ENCODE assay signal across 8 cellular contexts in genomic region chr5:36240779-36241635, GRCh38. TPM values are rescaled to one million over a fixed set of nuclear protein-coding genes. Genes with fewer than 3 reads are reported as not detected.
A peak's percentile ranks its signal among the peaks of the same experiment; 100 is the strongest.
DNase-seq lines count a peak whose midpoint lies in the region; ATAC-seq and TF ChIP-seq lines count a peak whose summit lies in the region.

No MANE protein-coding gene starts in this region.

- ATAC-seq in GM21619 (IDR thresholded peaks at IDR 0.05; ENCODE audit: unreplicated experiment) (peak; percentile 19), IMR-90 (ENCODE audit: low read depth) (peak; percentile 62), left cardiac atrium (peak; percentile 51 to 63)

- H2BK15ac ChIP-seq in IMR-90 (ENCODE audit: low read depth, low read length): no peak overlapping the region

- H3K4me2 ChIP-seq in IMR-90 (ENCODE audit: low read depth, low read length): peak overlapping the region; percentile 87
- peak overlapping the region; percentile 96 for H3K4me2 ChIP-seq in SK-N-SH

- no peaks in the 10 kb centered on the region for H3K9me2 ChIP-seq in SK-N-SH

- peak overlapping the region; percentile 48 for H2AK9ac ChIP-seq in IMR-90 (replicated peaks; ENCODE audit: low read depth, low read length, poor library complexity)

- TF ChIP-seq CTCF in IMR-90 (conservative IDR thresholded peaks at IDR 0.05; ENCODE audit: low read depth, low read length) (no peak), SK-N-SH (IDR thresholded peaks at IDR 0.05) (no peak)

- peaks cover 10% of the 10 kb centered on the region for H3F3A ChIP-seq in SK-N-SH (replicated peaks; ENCODE audit: insufficient read depth)

- WGBS in IMR-90 (ENCODE audit: extremely low coverage in 2 of 2, insufficient read length in 1 of 2), 2 experiments: 1% methylated on average over 22 of the region's 62 CpGs; no CpG with 5 or more reads in 1 of the 2 experiments
- WGBS in SK-N-SH (ENCODE audit: low lambda C conversion rate): under 1% methylated on average over 26 of the region's 62 CpGs

- H3K4me3 ChIP-seq in IMR-90 (ENCODE audit: insufficient read depth, low read depth, low read length): peak overlapping the region; percentile 85
- peak overlapping the region; percentile 87 to 89 for H3K4me3 ChIP-seq in SK-N-SH (ENCODE audit: low read depth in 2 of 2, low read length in 1 of 2)

- no peaks in the 10 kb centered on the region for H3K9me3 ChIP-seq in IMR-90 (ENCODE audit: control insufficient read depth, insufficient read depth, low read length)
- no peaks in the 10 kb centered on the region for H3K9me3 ChIP-seq in SK-N-SH

- peak overlapping the region; percentile 78 for H3K14ac ChIP-seq in IMR-90 (replicated peaks; ENCODE audit: low read depth, low read length)

- H3K27me3 ChIP-seq in IMR-90 (ENCODE audit: control insufficient read depth, insufficient read depth, low read length) (no peaks in the 10 kb centered on the region), SK-N-SH (ENCODE audit: insufficient read depth) (no peaks in the 10 kb centered on the region)

- TF ChIP-seq EP300 in SK-N-SH (IDR thresholded peaks at IDR 0.05; ENCODE audit: borderline replicate concordance in 1 of 2, low read depth in 1 of 2, low read length in 1 of 2): no peak

- H4K91ac ChIP-seq in IMR-90 (ENCODE audit: insufficient read depth, low read depth, low read length): peak overlapping the region; percentile 8

- POLR2A ChIA-PET in IMR-90 (lab: Charles Lee; ENCODE audit: unreplicated experiment) (no interaction called here), SK-N-SH (lab: Yijun Ruan, JAX) (interaction anchor here (0.9 to 2.0 kb wide), 8 partner anchors 9 to 90 kb away, joined by 3 to 11 read pairs (median 3); partner anchors contain the start of genes LMBRD2 and SKP2)

- peak overlapping the region; percentile 56; the same call in 1 of the 2 replicates for H3K23ac ChIP-seq in IMR-90 (ENCODE audit: low read depth, low read length)

- peak overlapping the region; percentile 91 for H3K27ac ChIP-seq in IMR-90 (ENCODE audit: insufficient read depth, low read length)
- peak overlapping the region; percentile 90 to 92 for H3K27ac ChIP-seq in SK-N-SH (ENCODE audit: low read depth in 2 of 2, low read length in 1 of 2)

- peak overlapping the region; percentile 66 for H3K4ac ChIP-seq in IMR-90 (ENCODE audit: low read depth, low read length)

- intact Hi-C loops in IMR-90 (cut with micrococcal nuclease) (loop anchor here (1.0 to 10.0 kb wide), 3 partner anchors 63 to 634 kb away; partner anchors contain the start of genes NIPBL and SKP2), left cardiac atrium (cut with DNase I) (loop anchor here in 1 of 2 donors (10.0 kb wide), 1 partner anchor 64 kb away; the partner anchor contains the start of gene RANBP3L)

- TF ChIP-seq RAD21 in IMR-90 (IDR thresholded peaks at IDR 0.05; ENCODE audit: low read length): no peak
- no peak for TF ChIP-seq RAD21 in SK-N-SH (IDR thresholded peaks at IDR 0.05; ENCODE audit: low read length)

- H3K36me3 ChIP-seq in IMR-90 (ENCODE audit: control insufficient read depth, insufficient read depth, low read length) (no peaks in the 10 kb centered on the region), SK-N-SH (replicated peaks in 1 of 2; ENCODE audit: control insufficient read depth in 1 of 2, insufficient read depth in 2 of 2, low read length in 1 of 2) (no peaks in the 10 kb centered on the region)

- peaks cover 48% of the 10 kb centered on the region for H3K79me2 ChIP-seq in SK-N-SH (ENCODE audit: insufficient read depth)

- H4K8ac ChIP-seq in IMR-90 (ENCODE audit: low read depth in 2 of 2, low read length in 2 of 2): peak overlapping the region; percentile 49 to 69; a peak in 2 of 4 replicates

- 0 out of 2 replicates have a peak, but pooled peaks cover 3% of the 10 kb centered on the region for H3K9me1 ChIP-seq in IMR-90 (ENCODE audit: insufficient read depth, low read length)

- 0 out of 2 replicates have a peak overlapping the region, but pooled peaks have one; percentile 7 for H2AK5ac ChIP-seq in IMR-90 (ENCODE audit: low read depth, low read length)

- dilution Hi-C loops in IMR-90 (cut with HindIII; ENCODE audit: low sequenced_read_pairs, unreplicated experiment): no loop called here

- H2BK5ac ChIP-seq in IMR-90 (ENCODE audit: low read depth, low read length, poor library complexity, severe bottlenecking): peak overlapping the region; percentile 89

- H4K20me1 ChIP-seq in IMR-90 (ENCODE audit: insufficient read depth, low read length) (no peaks in the 10 kb centered on the region), SK-N-SH (ENCODE audit: insufficient read depth) (no peaks in the 10 kb centered on the region)

- no peak for TF ChIP-seq POLR2A in IMR-90 (IDR thresholded peaks at IDR 0.05; ENCODE audit: low read depth, low read length)

- no peak overlapping the region for H4K5ac ChIP-seq in IMR-90 (ENCODE audit: low read depth, low read length)

- no TSS peak for BruUV-seq in IMR-90 (replicated peaks; lab: Mats Ljungman, UMichigan)

- CTCF ChIA-PET in IMR-90 (lab: Yijun Ruan, JAX): interaction anchor here (0.6 to 1.8 kb wide), 7 partner anchors 11 to 95 kb away, joined by 3 to 13 read pairs (median 3); no protein-coding TSS in a partner anchor
- CTCF ChIA-PET in SK-N-SH (lab: Yijun Ruan, JAX): interaction anchor here (0.6 to 2.3 kb wide), 32 partner anchors 8 to 455 kb away, joined by 3 to 17 read pairs (median 4); partner anchors contain the start of gene LMBRD2

- H3K79me1 ChIP-seq in IMR-90 (ENCODE audit: low read depth in 1 of 2, low read length in 2 of 2): peaks cover 3 to 36% of the 10 kb centered on the region in 2 experiments; a peak in 3 of 4 replicates

- H3K9ac ChIP-seq in IMR-90 (ENCODE audit: low read depth, low read length) (peak overlapping the region; percentile 91), SK-N-SH (peak overlapping the region; percentile 94)

- in situ Hi-C loops in IMR-90 (cut with MboI; ENCODE audit: low sequenced_read_pairs): no loop called here

- peak overlapping the region; percentile 98 for H2AFZ ChIP-seq in IMR-90 (replicated peaks; ENCODE audit: low read length, poor library complexity)
- peak overlapping the region; percentile 85 for H2AFZ ChIP-seq in SK-N-SH (ENCODE audit: low read depth)

- H3K4me1 ChIP-seq in IMR-90 (ENCODE audit: control insufficient read depth, insufficient read depth, low read length): peaks cover 4% of the 10 kb centered on the region
- H3K4me1 ChIP-seq in SK-N-SH (ENCODE audit: control insufficient read depth in 1 of 2, insufficient read depth in 2 of 2, low read depth in 1 of 2, low read length in 1 of 2): peaks cover 21 to 28% of the 10 kb centered on the region in 2 experiments

- H3K18ac ChIP-seq in IMR-90 (ENCODE audit: low read depth, low read length): peak overlapping the region; percentile 54; the same call in 1 of the 2 replicates

- DNase-seq in Daoy (ENCODE audit: low read depth) (peak; percentile 64), IMR-90 (peak; percentile 59), SK-N-SH (peak; percentile 77), amniotic epithelial cell (ENCODE audit: low read depth) (peak; percentile 57), left cardiac atrium (peak; percentile 64), pons (ENCODE audit: low spot score) (peak; percentile 65), NCI-H1436 treated with DMSO at 0.1 percent for 48 hours (lab: John Stamatoyannopoulos, UW) (no peak)

- no peak overlapping the region for H2BK20ac ChIP-seq in IMR-90 (ENCODE audit: low read depth, low read length)

- H3K56ac ChIP-seq in IMR-90 (ENCODE audit: extremely low read depth, insufficient read depth, low read length): peak overlapping the region; percentile 58; the same call in 1 of the 2 replicates

- no peak overlapping the region for H2BK120ac ChIP-seq in IMR-90 (ENCODE audit: low read depth, low read length)

TF ChIP-seq in IMR-90, 13 proteins besides CTCF, POLR2A, EP300 and RAD21:
- TF ChIP-seq FOS (IDR thresholded peaks at IDR 0.05; ENCODE audit: low read depth, low read length) (no peak), MXI1 (IDR thresholded peaks at IDR 0.05; ENCODE audit: borderline replicate concordance, low read depth, low read length) (peak; percentile 41; the same call in 1 of the 2 replicates)

TF ChIP-seq in SK-N-SH, 30 proteins besides CTCF, POLR2A, EP300 and RAD21 (continues in another document):
- TF ChIP-seq RXRA (IDR thresholded peaks at IDR 0.05; ENCODE audit: borderline replicate concordance, low read depth) (no peak), REST (IDR thresholded peaks at IDR 0.05; ENCODE audit: low read depth, low read length) (0 out of 2 replicates have a peak, but pooled peaks have one; percentile 14), RCOR1 (IDR thresholded peaks at IDR 0.05; ENCODE audit: low read length) (no peak), FOXM1 (IDR thresholded peaks at IDR 0.05; ENCODE audit: low read depth) (no peak)

RNA-seq across cellular contexts. Expression of gene NADK2, which starts 0.7 kb away (rescaled TPM):
- 21.2 and 22.1 TPM in 2 replicates for total RNA-seq in Daoy (2014; rRNA removed; shearing (Covaris generic))
- total RNA-seq in IMR-90 (2012; rRNA removed): 17.4 and 21.1 TPM in 2 replicates
- polyA plus RNA-seq in IMR-90 (2012; rRNA removed): 6.0 and 7.4 TPM in 2 replicates
- polyA plus RNA-seq in IMR-90 (2012; cell fraction: cytosol; rRNA removed): 1.9 and 3.1 TPM in 2 replicates
- 2.3 and 6.4 TPM in 2 replicates for polyA plus RNA-seq in IMR-90 (2012; cell fraction: nucleus; rRNA removed; ENCODE audit: low replicate concordance)
- 7.6 and 9.7 TPM in 2 replicates for polyA plus RNA-seq in SK-N-SH (2012; rRNA removed)
- polyA plus RNA-seq in SK-N-SH (2012; cell fraction: cytosol; rRNA removed): 10.3 and 10.7 TPM in 2 replicates
- 5.0 and 10.1 TPM in 2 replicates for polyA plus RNA-seq in SK-N-SH (2012; cell fraction: nucleus; rRNA removed)
- total RNA-seq in left cardiac atrium: 10 to 100 TPM; 27.7 to 31.6 TPM
